ENCODE assay signal across 2 cellular contexts in the genomic region with DNA sequence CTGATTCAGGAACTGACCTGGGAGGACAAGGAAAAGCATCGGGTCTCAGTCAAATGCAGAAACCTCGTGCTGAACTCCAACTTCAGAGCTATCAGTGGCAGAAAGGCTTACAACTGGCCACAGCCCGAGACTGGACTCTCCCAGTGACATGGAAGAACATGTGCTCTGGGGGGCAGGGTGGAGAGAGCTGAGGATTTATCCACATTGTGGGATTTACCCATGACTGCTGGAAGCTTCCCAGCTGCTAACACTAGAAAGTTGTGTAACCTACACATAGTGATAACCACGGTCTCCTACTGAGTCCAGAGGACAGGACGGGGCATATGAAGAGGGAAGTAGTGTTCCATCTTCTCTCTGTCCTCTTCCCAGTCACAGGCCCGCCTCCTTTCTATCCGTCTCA.
TF ChIP-seq lines count a peak whose summit lies in the region.

No MANE protein-coding gene starts in this region.

TF ChIP-seq in IMR-90, 13 proteins besides CTCF, POLR2A, EP300 and RAD21:
- TF ChIP-seq FOS (IDR thresholded peaks at IDR 0.05; ENCODE audit: low read depth, low read length) (no peak), CHD1 (IDR thresholded peaks at IDR 0.05; ENCODE audit: low read depth, low read length) (no peak), RFX5 (IDR thresholded peaks at IDR 0.05; ENCODE audit: low read depth, low read length) (no peak), SMC3 (IDR thresholded peaks at IDR 0.05; ENCODE audit: low read depth, low read length) (no peak), MXI1 (IDR thresholded peaks at IDR 0.05; ENCODE audit: borderline replicate concordance, low read depth, low read length) (no peak)
- TF ChIP-seq, protein P1, sequence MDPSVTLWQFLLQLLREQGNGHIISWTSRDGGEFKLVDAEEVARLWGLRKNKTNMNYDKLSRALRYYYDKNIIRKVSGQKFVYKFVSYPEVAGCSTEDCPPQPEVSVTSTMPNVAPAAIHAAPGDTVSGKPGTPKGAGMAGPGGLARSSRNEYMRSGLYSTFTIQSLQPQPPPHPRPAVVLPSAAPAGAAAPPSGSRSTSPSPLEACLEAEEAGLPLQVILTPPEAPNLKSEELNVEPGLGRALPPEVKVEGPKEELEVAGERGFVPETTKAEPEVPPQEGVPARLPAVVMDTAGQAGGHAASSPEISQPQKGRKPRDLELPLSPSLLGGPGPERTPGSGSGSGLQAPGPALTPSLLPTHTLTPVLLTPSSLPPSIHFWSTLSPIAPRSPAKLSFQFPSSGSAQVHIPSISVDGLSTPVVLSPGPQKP (IDR thresholded peaks at IDR 0.05; ENCODE audit: borderline replicate concordance, low read depth, low read length), result no peak

TF ChIP-seq in H1, 55 proteins besides CTCF, POLR2A, EP300 and RAD21:
- no peak for TF ChIP-seq CHD2 (IDR thresholded peaks at IDR 0.05; ENCODE audit: low read length)
- TF ChIP-seq JUND (IDR thresholded peaks at IDR 0.05; ENCODE audit: low read length), result no peak
- TF ChIP-seq, protein P2, sequence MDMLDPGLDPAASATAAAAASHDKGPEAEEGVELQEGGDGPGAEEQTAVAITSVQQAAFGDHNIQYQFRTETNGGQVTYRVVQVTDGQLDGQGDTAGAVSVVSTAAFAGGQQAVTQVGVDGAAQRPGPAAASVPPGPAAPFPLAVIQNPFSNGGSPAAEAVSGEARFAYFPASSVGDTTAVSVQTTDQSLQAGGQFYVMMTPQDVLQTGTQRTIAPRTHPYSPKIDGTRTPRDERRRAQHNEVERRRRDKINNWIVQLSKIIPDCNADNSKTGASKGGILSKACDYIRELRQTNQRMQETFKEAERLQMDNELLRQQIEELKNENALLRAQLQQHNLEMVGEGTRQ (IDR thresholded peaks at IDR 0.05; ENCODE audit: low read length), result no peak
- no peak for TF ChIP-seq PHF8 (conservative IDR thresholded peaks at IDR 0.05; ENCODE audit: low read depth, low read length)
- no peak for TF ChIP-seq FOSL1 (IDR thresholded peaks at IDR 0.05; ENCODE audit: insufficient read depth, low read depth, low read length)
- TF ChIP-seq BACH1 (IDR thresholded peaks at IDR 0.05; ENCODE audit: low read length), result no peak
- no peak for TF ChIP-seq TCF12 (IDR thresholded peaks at IDR 0.05; ENCODE audit: low read depth, low read length)
- TF ChIP-seq, protein P3, sequence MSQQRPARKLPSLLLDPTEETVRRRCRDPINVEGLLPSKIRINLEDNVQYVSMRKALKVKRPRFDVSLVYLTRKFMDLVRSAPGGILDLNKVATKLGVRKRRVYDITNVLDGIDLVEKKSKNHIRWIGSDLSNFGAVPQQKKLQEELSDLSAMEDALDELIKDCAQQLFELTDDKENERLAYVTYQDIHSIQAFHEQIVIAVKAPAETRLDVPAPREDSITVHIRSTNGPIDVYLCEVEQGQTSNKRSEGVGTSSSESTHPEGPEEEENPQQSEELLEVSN (IDR thresholded peaks at IDR 0.05), result no peak
- no peak for TF ChIP-seq HDAC2 (IDR thresholded peaks at IDR 0.05; ENCODE audit: borderline replicate concordance in 1 of 2, low read depth in 2 of 2, low read length in 2 of 2)
- TF ChIP-seq SIX5 (IDR thresholded peaks at IDR 0.05; ENCODE audit: low read depth, low read length), result no peak
- no peak for TF ChIP-seq POU5F1 (IDR thresholded peaks at IDR 0.05; ENCODE audit: low read depth, low read length)
- no peak for TF ChIP-seq HDAC6 (IDR thresholded peaks at IDR 0.05; ENCODE audit: low read depth, low read length)
- no peak for TF ChIP-seq MAFK (IDR thresholded peaks at IDR 0.05; ENCODE audit: low read depth, low read length)
- no peak for TF ChIP-seq CBX5 (IDR thresholded peaks at IDR 0.05; ENCODE audit: low read depth, low read length)
- no peak for TF ChIP-seq KDM5A (IDR thresholded peaks at IDR 0.05; ENCODE audit: low read length)
- TF ChIP-seq KDM1A (IDR thresholded peaks at IDR 0.05; ENCODE audit: borderline replicate concordance, low read length), result no peak
TF ChIP-seq in H1: peak in this region for 0.
